Comparison of ENCODE assay signal across 19 cellular contexts in genomic region chr6:131999545-132000146, GRCh38. TPM values are rescaled to one million over a fixed set of nuclear protein-coding genes. Genes with fewer than 3 reads are reported as not detected.
DNase-seq lines count a peak whose midpoint lies in the region; ATAC-seq, FAIRE-seq and TF ChIP-seq lines count a peak whose summit lies in the region.
"Had no signal": no experiment of that assay in that cellular context is flagged by ENCODE, and none has a peak within 500 bp of the region (broad histone marks: within the 10 kb centered on the region; RNA-seq: fewer than 3 reads in every experiment).

No MANE protein-coding gene starts in this region.

- no peak overlapping the region for H3K27ac Mint-ChIP-seq in CD4-positive, alpha-beta memory T cell
- H3K27ac Mint-ChIP-seq: mesothelial cell of epicardium had no signal

- POLR2A ChIA-PET in endothelial cell of umbilical vein (lab: Charles Lee): no interaction called here
- POLR2A ChIA-PET in CD4-positive, alpha-beta memory T cell (lab: Charles Lee; ENCODE audit: partially characterized antibody): no interaction called here

- no peak for FAIRE-seq in endothelial cell of umbilical vein (lab: Jason Lieb, UNC)
- FAIRE-seq: kidney had no signal

- no peak overlapping the region for H3K4me2 ChIP-seq in endothelial cell of umbilical vein (ENCODE audit: insufficient read depth, low read length)

- H2AFZ ChIP-seq in endothelial cell of umbilical vein (ENCODE audit: low read depth, low read length): no peak overlapping the region

- H3K4me1 Mint-ChIP-seq in CD4-positive, alpha-beta memory T cell: no peaks in the 10 kb centered on the region
- H3K4me1 Mint-ChIP-seq: mesothelial cell of epicardium had no signal

- CTCF ChIA-PET in endothelial cell of umbilical vein (lab: Charles Lee): interaction anchor here (0.8 kb wide), 1 partner anchor 75 kb away, joined by 3 read pairs; no protein-coding TSS in a partner anchor
- CTCF ChIA-PET in CD4-positive, alpha-beta memory T cell (lab: Charles Lee; ENCODE audit: partially characterized antibody): no interaction called here

- H3K9me3 ChIP-seq in endothelial cell of umbilical vein (replicated peaks; ENCODE audit: control insufficient read depth, insufficient read depth, low read length): peaks cover 3% of the 10 kb centered on the region
- H3K9me3 ChIP-seq in CD4-positive, alpha-beta memory T cell (ENCODE audit: control insufficient read depth in 1 of 2, low read length in 2 of 2): no peaks in the 10 kb centered on the region
- H3K9me3 ChIP-seq: ovary had no signal

- intact Hi-C loops in endothelial cell of umbilical vein (cut with micrococcal nuclease): no loop called here
- intact Hi-C loops in CD4-positive, alpha-beta memory T cell (cut with micrococcal nuclease): no loop called here

- TF ChIP-seq POLR2A in endothelial cell of umbilical vein (IDR thresholded peaks at IDR 0.05; ENCODE audit: low read depth, low read length): no peak
- no peak for TF ChIP-seq POLR2A in GM18505 (IDR thresholded peaks at IDR 0.05; ENCODE audit: borderline replicate concordance, extremely low read depth, insufficient read depth, insufficient read length)

- dilution Hi-C loops in endothelial cell of umbilical vein (cut with MboI; ENCODE audit: extremely low pct_ligation_motif_present, low sequenced_read_pairs): no loop called here

- BruUV-seq in endothelial cell of umbilical vein (replicated peaks; lab: Mats Ljungman, UMichigan): no TSS peak

- DNase-seq in endothelial cell of umbilical vein (ENCODE audit: low read depth, low spot score) (no peak), smooth muscle cell of the brain vasculature (ENCODE audit: low read depth, low spot score) (peak; percentile 26), NCI-H146 (lab: John Stamatoyannopoulos, UW) (no peak), ureter (ENCODE audit: low spot score) (no peak)
- no peak for DNase-seq in CD4-positive, alpha-beta memory T cell
- DNase-seq: amygdala; cortex of kidney; HCEC 1CT; heart right ventricle; kidney; NCI-H1048; NCI-H2171 treated with DMSO at 0.1 percent for 48 hours; ovary; stimulated activated CD4-positive, alpha-beta T cell treated with anti-CD3 and anti-CD28 coated beads, Interleukin-12 subunit alpha, Interleukin-12 subunit beta, amount 100 ng/mL, for 4 hours; SW 1271 had no signal

- peaks cover 11% of the 10 kb centered on the region for H3K4me1 ChIP-seq in endothelial cell of umbilical vein (ENCODE audit: control insufficient read depth, extremely low read depth, insufficient read depth, low read length)
- no peaks in the 10 kb centered on the region for H3K4me1 ChIP-seq in CD4-positive, alpha-beta memory T cell (ENCODE audit: insufficient read depth, low read length)

- no peaks in the 10 kb centered on the region for H3K36me3 Mint-ChIP-seq in CD4-positive, alpha-beta memory T cell
- H3K36me3 Mint-ChIP-seq: mesothelial cell of epicardium had no signal

- H3K27me3 Mint-ChIP-seq in CD4-positive, alpha-beta memory T cell: no peaks in the 10 kb centered on the region

- no peak for TF ChIP-seq CTCF in endothelial cell of umbilical vein (IDR thresholded peaks at IDR 0.05; ENCODE audit: extremely low read depth in 1 of 2, insufficient read depth in 1 of 2, low read depth in 1 of 2, low read length in 2 of 2)

- H3K27me3 ChIP-seq in endothelial cell of umbilical vein (ENCODE audit: control insufficient read depth in 2 of 2, insufficient read depth in 2 of 2, low read length in 2 of 2): no peaks in the 10 kb centered on the region
- H3K27me3 ChIP-seq in CD4-positive, alpha-beta memory T cell (ENCODE audit: insufficient read depth, low read length): no peaks in the 10 kb centered on the region
- H3K27me3 ChIP-seq: heart right ventricle, ovary had no signal

- no peak overlapping the region for H3K27ac ChIP-seq in endothelial cell of umbilical vein (ENCODE audit: insufficient read depth, low read depth, low read length)
- H3K27ac ChIP-seq in CD4-positive, alpha-beta memory T cell (ENCODE audit: low read depth, low read length): no peak overlapping the region
- H3K27ac ChIP-seq: ovary had no signal

- no peak overlapping the region for H3K4me3 Mint-ChIP-seq in CD4-positive, alpha-beta memory T cell
- H3K4me3 Mint-ChIP-seq: mesothelial cell of epicardium had no signal

- no peaks in the 10 kb centered on the region for H4K20me1 ChIP-seq in endothelial cell of umbilical vein (replicated peaks; ENCODE audit: control insufficient read depth, extremely low read depth, insufficient read depth, low read length)

- H3K9ac ChIP-seq in endothelial cell of umbilical vein (replicated peaks; ENCODE audit: extremely low read depth, insufficient read depth, low read length): no peak overlapping the region

- no peak overlapping the region for H3K4me3 ChIP-seq in endothelial cell of umbilical vein (replicated peaks in 1 of 3; ENCODE audit: insufficient read depth in 1 of 3, low read depth in 1 of 3, low read length in 3 of 3)
- no peak overlapping the region for H3K4me3 ChIP-seq in CD4-positive, alpha-beta memory T cell (ENCODE audit: low read length in 2 of 2)
- H3K4me3 ChIP-seq: heart right ventricle, ovary had no signal

- no peaks in the 10 kb centered on the region for H3K36me3 ChIP-seq in endothelial cell of umbilical vein (ENCODE audit: control insufficient read depth in 2 of 2, extremely low read depth in 1 of 2, insufficient read depth in 2 of 2, low read length in 2 of 2)
- H3K36me3 ChIP-seq in CD4-positive, alpha-beta memory T cell (ENCODE audit: insufficient read depth, low read length): no peaks in the 10 kb centered on the region
- H3K36me3 ChIP-seq: heart right ventricle, ovary had no signal

- no peaks in the 10 kb centered on the region for H3K79me2 ChIP-seq in endothelial cell of umbilical vein (ENCODE audit: control insufficient read depth, insufficient read depth, low read length)

- ATAC-seq in GM18502 (IDR thresholded peaks at IDR 0.05; ENCODE audit: poor library complexity, unreplicated experiment) (peak; percentile 61), HG03460 (IDR thresholded peaks at IDR 0.05; ENCODE audit: unreplicated experiment) (peak; percentile 44), GM18505 (IDR thresholded peaks at IDR 0.05; ENCODE audit: unreplicated experiment) (no peak)

- H3K9me3 Mint-ChIP-seq in CD4-positive, alpha-beta memory T cell: peaks cover 0 to 14% (median 5%) of the 10 kb centered on the region in 8 donors

- no peaks in the 10 kb centered on the region for H3K9me1 ChIP-seq in endothelial cell of umbilical vein (replicated peaks; ENCODE audit: control insufficient read depth, extremely low read depth, insufficient read depth, low read length)

TF ChIP-seq in endothelial cell of umbilical vein, 7 proteins besides CTCF, POLR2A, EP300 and RAD21:
- TF ChIP-seq JUN (IDR thresholded peaks at IDR 0.05; ENCODE audit: borderline replicate concordance, insufficient read depth, insufficient read length, low read depth) (peak; percentile 9), MAX (IDR thresholded peaks at IDR 0.05; ENCODE audit: insufficient read depth, insufficient read length) (no peak)

RNA-seq across cellular contexts. Expression of gene CCN2, which starts 48.5 kb away (rescaled TPM):
- total RNA-seq in endothelial cell of umbilical vein (2,488 and 2,886 TPM in 2 replicates), ureter (70.9 TPM)
- 1,646 and 1,926 TPM in 2 replicates for polyA plus RNA-seq in endothelial cell of umbilical vein
- polyA plus RNA-seq in endothelial cell of umbilical vein (2011; cell fraction: cytosol; rRNA removed): 2,191 and 2,482 TPM in 2 replicates
- polyA plus RNA-seq in endothelial cell of umbilical vein (2011; cell fraction: nucleus; rRNA removed): 2,136 and 2,278 TPM in 2 replicates
- polyA plus RNA-seq in endothelial cell of umbilical vein (2012): 2,295 and 2,601 TPM in 2 replicates
- polyA minus RNA-seq in endothelial cell of umbilical vein: 1,101 and 1,172 TPM in 2 replicates
- 1.2 TPM for polyA minus RNA-seq in endothelial cell of umbilical vein (2011; cell fraction: cytosol; rRNA and poly(A)+ RNA removed)
- polyA minus RNA-seq in endothelial cell of umbilical vein (2011; cell fraction: nucleus; rRNA and poly(A)+ RNA removed): 637 and 812 TPM in 2 replicates
- total RNA-seq in CD4-positive, alpha-beta memory T cell: not detected
- polyA plus RNA-seq in CD4-positive, alpha-beta memory T cell: not detected

Comparison
In these comparisons a context has a peak if more than half of its experiments do, and no peak if none do; other contexts are left out.
1. RNA of gene CCN2, which starts 48.5 kb away (total RNA-seq): 2,488 to 2,886 TPM in endothelial cell of umbilical vein and 70.9 TPM in ureter (single experiment); not detected in CD4-positive, alpha-beta memory T cell; every median in the first group is over 10 times any median in the second.